ENCODE assay signal across 8 cellular contexts in the genomic region with DNA sequence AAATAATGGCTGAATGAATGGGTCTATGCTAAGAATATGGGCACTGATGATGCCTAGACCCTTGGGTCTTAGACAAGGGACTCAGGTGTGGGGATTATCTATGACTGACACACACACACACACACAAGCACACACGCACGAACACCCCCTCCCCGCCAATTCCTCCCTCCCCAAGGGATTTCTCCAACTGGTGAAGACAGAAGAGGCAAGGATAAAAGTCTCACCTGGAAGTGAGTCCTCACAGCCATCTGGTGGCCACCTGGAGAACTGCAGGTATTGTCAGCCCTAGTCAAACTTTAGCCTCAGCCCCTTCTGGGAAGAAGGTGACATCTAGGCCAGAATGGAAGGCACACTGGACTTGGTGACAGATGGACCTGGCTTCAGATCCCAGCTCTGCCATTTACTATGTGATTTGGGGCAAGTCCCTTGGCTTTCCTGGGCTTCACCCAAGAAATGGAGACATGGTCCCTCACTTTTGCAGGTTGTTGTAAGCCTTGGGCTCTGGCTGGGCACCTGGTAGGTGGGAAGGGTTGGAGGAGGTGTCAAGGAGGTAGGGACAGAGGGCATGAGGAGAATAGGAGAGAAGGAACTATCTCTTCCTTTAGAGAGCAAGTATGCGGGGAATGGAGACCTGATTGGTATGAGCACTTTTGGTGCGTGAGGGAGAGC. TPM values are rescaled to one million over a fixed set of nuclear protein-coding genes. Genes with fewer than 3 reads are reported as not detected.
DNase-seq lines count a peak whose midpoint lies in the region; ATAC-seq, FAIRE-seq and TF ChIP-seq lines count a peak whose summit lies in the region.

No MANE protein-coding gene starts in this region.

- no peaks in the 10 kb centered on the region for H3K36me3 Mint-ChIP-seq in CD4-positive, alpha-beta T cell (ENCODE audit: low read depth)

- CTCF ChIA-PET in CD4-positive, alpha-beta T cell (lab: Charles Lee): interaction anchor here (0.6 to 2.2 kb wide), 7 partner anchors 16 to 234 kb away, joined by 3 to 21 read pairs (median 3); a partner anchor contains a TSS

- H3K36me3 ChIP-seq in small intestine (ENCODE audit: control insufficient read depth in 2 of 2, insufficient read depth in 2 of 2, low read length in 2 of 2): no peaks in the 10 kb centered on the region

- H3K4me3 ChIP-seq in HFF-Myc (replicated peaks; ENCODE audit: low read depth, low read length) (no peak overlapping the region), small intestine (ENCODE audit: low read depth in 1 of 2, low read length in 2 of 2) (no peak overlapping the region)

- H3K27me3 Mint-ChIP-seq in CD4-positive, alpha-beta T cell: peaks cover 3% of the 10 kb centered on the region

- no peak overlapping the region for H3K27ac Mint-ChIP-seq in CD4-positive, alpha-beta T cell

- peak; percentile 64 to 81 (median 70) for DNase-seq in CD4-positive, alpha-beta T cell
- DNase-seq in HFF-Myc (ENCODE audit: extremely low read depth, low read depth): no peak
- peak; percentile 82 for DNase-seq in RPMI8226
- peak; percentile 92 for DNase-seq in activated effector memory CD4-positive, alpha-beta T cell treated with anti-CD3 and anti-CD28 coated beads, Interleukin-2, amount 50 U/mL, for 16 hours
- DNase-seq in cardiac septum (ENCODE audit: low spot score): peak; percentile 85
- peak; percentile 77 for DNase-seq in small intestine
- no peak for DNase-seq in SIG-M5 (lab: John Stamatoyannopoulos, UW)

- intact Hi-C loops in CD4-positive, alpha-beta T cell (cut with DNase I, micrococcal nuclease): loop anchor here (1.0 kb wide), 3 partner anchors 31 to 88 kb away; no protein-coding TSS in a partner anchor
- intact Hi-C loops in cardiac septum (cut with DNase I): no loop called here

- ATAC-seq in CD4-positive, alpha-beta T cell (ENCODE audit: poor library complexity): peak; percentile 12
- ATAC-seq in GM18858 (IDR thresholded peaks at IDR 0.05; ENCODE audit: unreplicated experiment): no peak

- FAIRE-seq in small intestine (lab: Jason Lieb, UNC): no peak

- H3K27me3 ChIP-seq in CD4-positive, alpha-beta T cell (ENCODE audit: control insufficient read depth, insufficient read depth, low read length): no peaks in the 10 kb centered on the region
- H3K27me3 ChIP-seq in small intestine (ENCODE audit: control insufficient read depth in 2 of 2, insufficient read depth in 2 of 2, low read length in 2 of 2): no peaks in the 10 kb centered on the region

- no peak overlapping the region for H3K27ac ChIP-seq in CD4-positive, alpha-beta T cell (ENCODE audit: low read depth, low read length)
- peak overlapping the region in 1 of 2 donors; percentile 2 for H3K27ac ChIP-seq in small intestine (ENCODE audit: low read depth in 1 of 2, low read length in 1 of 2)

- no peaks in the 10 kb centered on the region for H3K9me3 ChIP-seq in CD4-positive, alpha-beta T cell (ENCODE audit: control insufficient read depth, low read length)
- H3K9me3 ChIP-seq in small intestine (ENCODE audit: control insufficient read depth, low read depth): no peaks in the 10 kb centered on the region

- POLR2A ChIA-PET in CD4-positive, alpha-beta T cell (lab: Charles Lee): interaction anchor here (1.0 to 1.4 kb wide), 2 partner anchors 31 to 47 kb away, joined by 3 to 4 read pairs; a partner anchor contains a TSS

- H3K4me1 ChIP-seq in small intestine (ENCODE audit: control insufficient read depth in 2 of 2, insufficient read depth in 1 of 2, low read depth in 1 of 2, low read length in 1 of 2): peaks cover 0 to 3% of the 10 kb centered on the region in 2 donors

- 39 to 47% (median 40%) methylated on average over 5 of the region's 5 CpGs for WGBS in small intestine, 3 donors

- peak overlapping the region; percentile 2 for H3K4me3 Mint-ChIP-seq in CD4-positive, alpha-beta T cell

- H3K4me1 Mint-ChIP-seq in CD4-positive, alpha-beta T cell (ENCODE audit: low read depth): peaks cover 14% of the 10 kb centered on the region

- H3K9me3 Mint-ChIP-seq in CD4-positive, alpha-beta T cell: no peaks in the 10 kb centered on the region

- TF ChIP-seq CTCF in CD4-positive, alpha-beta T cell (IDR thresholded peaks at IDR 0.05): peak; percentile 79
- peak; percentile 87 for TF ChIP-seq CTCF in HFF-Myc (IDR thresholded peaks at IDR 0.05; ENCODE audit: low read depth, low read length, missing control alignments)

RNA-seq across cellular contexts. Expression of a gene that starts 4.0 kb away (rescaled TPM):
- under 1 TPM; 0.14 to 0.19 TPM for total RNA-seq in CD4-positive, alpha-beta T cell
- 2.3 TPM for total RNA-seq in cardiac septum
- polyA plus RNA-seq in small intestine: under 1 TPM in 1 of 3 donors, not detected in 2; 0.36 TPM

RNA-seq across cellular contexts. Expression of a gene that starts 5.3 kb away (rescaled TPM):
- total RNA-seq in CD4-positive, alpha-beta T cell: not detected
- not detected for total RNA-seq in cardiac septum
- under 1 TPM in 1 of 3 donors, not detected in 2; 0.04 TPM for polyA plus RNA-seq in small intestine

RNA-seq across cellular contexts. Expression of a gene that starts 13.8 kb away (rescaled TPM):
- total RNA-seq in CD4-positive, alpha-beta T cell: not detected
- 32.2 TPM for total RNA-seq in cardiac septum
- 1 to 10 TPM in 2 of 3 donors, under 1 TPM in 1; 0.89 to 3.6 (median 1.6) TPM for polyA plus RNA-seq in small intestine

RNA-seq across cellular contexts. Expression of a gene that starts 21.7 kb away (rescaled TPM):
- 1 to 10 TPM; 8.5 to 8.8 TPM for total RNA-seq in CD4-positive, alpha-beta T cell
- total RNA-seq in cardiac septum: 53.1 TPM
- 10 to 100 TPM in 1 of 3 donors, 1 to 10 TPM in 2; 1.6 to 19.4 (median 5.1) TPM for polyA plus RNA-seq in small intestine

RNA-seq across cellular contexts. Expression of a gene that starts 46.6 kb away (rescaled TPM):
- 100 to 1,000 TPM; 135 to 140 TPM for total RNA-seq in CD4-positive, alpha-beta T cell
- 0.65 TPM for total RNA-seq in cardiac septum
- polyA plus RNA-seq in small intestine: 1 to 10 TPM; 2.5 to 9.5 (median 5.2) TPM

Comparison
In these comparisons a context has a peak if more than half of its experiments do, and no peak if none do; other contexts are left out.
1. DNase-seq: peak in CD4-positive, alpha-beta T cell (10 of 10), RPMI8226 (single experiment), activated effector memory CD4-positive, alpha-beta T cell treated with anti-CD3 and anti-CD28 coated beads, Interleukin-2, amount 50 U/mL, for 16 hours (single experiment), cardiac septum (single experiment) and small intestine (single experiment); none in HFF-Myc (single experiment) and SIG-M5 (single experiment).
2. RNA of a gene that starts 13.8 kb away (total RNA-seq): 32.2 TPM in cardiac septum (single experiment); not detected in CD4-positive, alpha-beta T cell; every median in the first group is over 10 times any median in the second.